In genomic region chr1:38872401-38873026, GRCh38 we compare ENCODE assay signal across 8 cellular contexts. TPM values are rescaled to one million over a fixed set of nuclear protein-coding genes. Genes with fewer than 3 reads are reported as not detected.
DNase-seq lines count a peak whose midpoint lies in the region; ATAC-seq lines count a peak whose summit lies in the region.

No MANE protein-coding gene starts in this region.

- ATAC-seq in GM18502 (IDR thresholded peaks at IDR 0.05; ENCODE audit: poor library complexity, unreplicated experiment), result peak; percentile 27
- peak; percentile 14 for ATAC-seq in HG02571 (IDR thresholded peaks at IDR 0.05; ENCODE audit: unreplicated experiment)
- ATAC-seq in activated naive CD4-positive, alpha-beta T cell treated with anti-CD3 and anti-CD28 coated beads, Interleukin-2, amount 50 U/mL, for 72 hours, result peak; percentile 21 to 24

- H3K4me1 ChIP-seq in skeletal muscle satellite cell (ENCODE audit: control insufficient read depth, insufficient read depth, low read length), result peaks cover 11% of the 10 kb centered on the region

- H3K9me3 ChIP-seq in skeletal muscle satellite cell (replicated peaks; ENCODE audit: low read length), result no peaks in the 10 kb centered on the region

- H3K9me3 Mint-ChIP-seq in activated naive CD4-positive, alpha-beta T cell treated with anti-CD3 and anti-CD28 coated beads, Interleukin-2, amount 50 U/mL, for 72 hours, result no peaks in the 10 kb centered on the region

- peak overlapping the region; percentile 96 for H3K4me3 ChIP-seq in skeletal muscle satellite cell (ENCODE audit: low read length)

- no peaks in the 10 kb centered on the region for H3K27me3 ChIP-seq in skeletal muscle satellite cell (ENCODE audit: control insufficient read depth, insufficient read depth, low read length)

- peak overlapping the region; percentile 91 for H3K4me2 ChIP-seq in skeletal muscle satellite cell (ENCODE audit: low read length)

- H3K9ac ChIP-seq in skeletal muscle satellite cell (ENCODE audit: low read depth, low read length), result peak overlapping the region; percentile 88

- peaks cover 3% of the 10 kb centered on the region for H3K36me3 ChIP-seq in skeletal muscle satellite cell (ENCODE audit: insufficient read depth, low read length)

- DNase-seq in NCI-H2107 treated with DMSO at 0.1 percent for 48 hours (lab: John Stamatoyannopoulos, UW; ENCODE audit: unreplicated experiment), result peak; percentile 94
- DNase-seq in activated naive CD4-positive, alpha-beta T cell treated with anti-CD3 and anti-CD28 coated beads, Interleukin-2, amount 50 U/mL, for 72 hours (ENCODE audit: low spot score in 2 of 2), result peak in 1 of 2 donors; percentile 44
- peak; percentile 55 for DNase-seq in hepatic stellate cell (ENCODE audit: low spot score)
- no peak for DNase-seq in T1000 (lab: John Stamatoyannopoulos, UW)
- no peak for DNase-seq in NCI-H2171 treated with DMSO at 0.1 percent for 48 hours (lab: John Stamatoyannopoulos, UW)

- H3K36me3 Mint-ChIP-seq in activated naive CD4-positive, alpha-beta T cell treated with anti-CD3 and anti-CD28 coated beads, Interleukin-2, amount 50 U/mL, for 72 hours, result peaks cover 5% of the 10 kb centered on the region in 2 donors

- H3K27ac Mint-ChIP-seq in activated naive CD4-positive, alpha-beta T cell treated with anti-CD3 and anti-CD28 coated beads, Interleukin-2, amount 50 U/mL, for 72 hours, result peak overlapping the region in 1 of 2 donors; percentile 87

RNA-seq across cellular contexts. Expression of gene MYCBP, which starts 0.6 kb away (rescaled TPM):
- total RNA-seq in activated naive CD4-positive, alpha-beta T cell treated with anti-CD3 and anti-CD28 coated beads, Interleukin-2, amount 50 U/mL, for 72 hours, result 10 to 100 TPM; 23.6 to 42.9 TPM
- 12.9 and 22.9 TPM in 2 replicates for total RNA-seq in skeletal muscle satellite cell (2012; rRNA removed)

RNA-seq across cellular contexts. Expression of gene GJA9, which starts 8.9 kb away (rescaled TPM):
- total RNA-seq in activated naive CD4-positive, alpha-beta T cell treated with anti-CD3 and anti-CD28 coated beads, Interleukin-2, amount 50 U/mL, for 72 hours, result not detected
- total RNA-seq in skeletal muscle satellite cell (2012; rRNA removed), result not detected in 2 replicates

RNA-seq across cellular contexts. Expression of gene RRAGC, which starts 12.9 kb away (rescaled TPM):
- 10 to 100 TPM; 23.3 to 25.0 TPM for total RNA-seq in activated naive CD4-positive, alpha-beta T cell treated with anti-CD3 and anti-CD28 coated beads, Interleukin-2, amount 50 U/mL, for 72 hours
- 21.0 and 24.6 TPM in 2 replicates for total RNA-seq in skeletal muscle satellite cell (2012; rRNA removed)

Comparison
In these comparisons a context has a peak if more than half of its experiments do, and no peak if none do; other contexts are left out.
1. DNase-seq: peak in NCI-H2107 treated with DMSO at 0.1 percent for 48 hours (single experiment) and hepatic stellate cell (single experiment); none in T1000 (single experiment) and NCI-H2171 treated with DMSO at 0.1 percent for 48 hours (single experiment).
2. Peak in every context shown above with its lines, with median percentiles within 50 percentile points of each other: ATAC-seq.